ENCODE assay signal across 24 cellular contexts in the genomic region with DNA sequence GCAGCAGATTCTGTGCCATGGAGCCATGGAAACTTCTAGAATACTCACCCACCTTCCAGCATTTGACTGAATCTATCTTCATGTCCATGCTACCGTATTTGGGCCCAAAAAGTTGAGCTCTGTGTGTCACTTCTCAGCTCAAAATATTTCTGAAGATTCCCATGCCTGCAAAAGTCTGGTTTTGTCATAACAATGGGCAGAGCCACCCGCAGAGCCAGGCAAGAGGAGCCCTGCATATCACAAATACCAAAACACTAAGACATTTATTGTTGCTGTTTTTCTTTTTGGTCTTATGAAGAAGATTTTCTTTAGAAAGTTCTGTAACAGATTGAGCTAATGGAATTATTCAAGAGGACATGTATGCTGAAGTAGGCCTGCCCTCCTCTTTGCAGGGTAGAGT.
DNase-seq lines count a peak whose midpoint lies in the region; ATAC-seq and TF ChIP-seq lines count a peak whose summit lies in the region.
"Had no signal": no experiment of that assay in that cellular context is flagged by ENCODE, and none has a peak within 500 bp of the region (broad histone marks: within the 10 kb centered on the region; RNA-seq: fewer than 3 reads in every experiment).

No MANE protein-coding gene starts in this region.

- H2AFZ ChIP-seq in osteoblast (ENCODE audit: low read length): no peak overlapping the region

- H3K4me1 Mint-ChIP-seq in CD8-positive, alpha-beta T cell (ENCODE audit: low read depth): peaks cover 84% of the 10 kb centered on the region
- H3K4me1 Mint-ChIP-seq in effector memory CD8-positive, alpha-beta T cell (ENCODE audit: low read depth in 2 of 2): peaks cover 33 to 56% of the 10 kb centered on the region in 2 donors

- no peak overlapping the region for H3K4me3 Mint-ChIP-seq in CD8-positive, alpha-beta T cell
- H3K4me3 Mint-ChIP-seq in effector memory CD8-positive, alpha-beta T cell: no peak overlapping the region
- H3K4me3 Mint-ChIP-seq: activated CD4-positive, alpha-beta T cell treated with anti-CD3 and anti-CD28 coated beads for 36 hours; activated T-cell treated with anti-CD3 and anti-CD28 coated beads, Interleukin-2, amount 50 U/mL, for 24 hours had no signal

- H3K9me3 ChIP-seq in CD8-positive, alpha-beta T cell (ENCODE audit: low read length): no peaks in the 10 kb centered on the region
- no peaks in the 10 kb centered on the region for H3K9me3 ChIP-seq in osteoblast (ENCODE audit: low read depth, low read length)
- H3K9me3 ChIP-seq: right lobe of liver, SJCRH30, upper lobe of left lung had no signal

- CTCF ChIA-PET in CD8-positive, alpha-beta T cell (lab: Charles Lee): interaction anchor here (0.8 to 2.0 kb wide), 6 partner anchors 12 to 169 kb away, joined by 3 to 5 read pairs (median 3); no protein-coding TSS in a partner anchor
- CTCF ChIA-PET in RWPE1 (lab: Yijun Ruan, JAX): interaction anchor here (0.6 to 0.7 kb wide), 3 partner anchors 54 to 266 kb away, joined by 3 to 5 read pairs (median 3); no protein-coding TSS in a partner anchor

- no peaks in the 10 kb centered on the region for H3K36me3 ChIP-seq in CD8-positive, alpha-beta T cell (ENCODE audit: insufficient read depth, low read length)
- H3K36me3 ChIP-seq in osteoblast (ENCODE audit: insufficient read depth, low read length): no peaks in the 10 kb centered on the region
- H3K36me3 ChIP-seq: right lobe of liver, SJCRH30, upper lobe of left lung had no signal

- intact Hi-C loops in CD8-positive, alpha-beta T cell (cut with DNase I, micrococcal nuclease): loop anchor here (5.0 to 10.0 kb wide), 3 partner anchors 57 to 260 kb away; no protein-coding TSS in a partner anchor

- no peak for ATAC-seq in CD8-positive, alpha-beta T cell
- ATAC-seq in effector memory CD8-positive, alpha-beta T cell (replicated peaks): no peak
- no peak for ATAC-seq in GM18520 (IDR thresholded peaks at IDR 0.05; ENCODE audit: unreplicated experiment)
- ATAC-seq: activated CD4-positive, alpha-beta T cell treated with anti-CD3 and anti-CD28 coated beads for 36 hours; HCT116; left lobe of liver had no signal

- no peaks in the 10 kb centered on the region for H3K27me3 Mint-ChIP-seq in CD8-positive, alpha-beta T cell (ENCODE audit: low read depth)
- H3K27me3 Mint-ChIP-seq in effector memory CD8-positive, alpha-beta T cell: no peaks in the 10 kb centered on the region
- H3K27me3 Mint-ChIP-seq: activated CD4-positive, alpha-beta T cell treated with anti-CD3 and anti-CD28 coated beads for 36 hours; activated T-cell treated with anti-CD3 and anti-CD28 coated beads, Interleukin-2, amount 50 U/mL, for 24 hours had no signal

- no peak overlapping the region for H3K4me2 ChIP-seq in osteoblast (ENCODE audit: insufficient read depth, low read length)

- no peak overlapping the region for H3K27ac ChIP-seq in CD8-positive, alpha-beta T cell (ENCODE audit: low read depth, low read length)
- peak overlapping the region; percentile 61 for H3K27ac ChIP-seq in RWPE1
- H3K27ac ChIP-seq in osteoblast (ENCODE audit: low read depth, low read length): no peak overlapping the region
- H3K27ac ChIP-seq: right lobe of liver, SJCRH30 had no signal

- H3K4me1 ChIP-seq in CD8-positive, alpha-beta T cell (ENCODE audit: insufficient read depth, low read length): peaks cover 78% of the 10 kb centered on the region
- H3K4me1 ChIP-seq in osteoblast (ENCODE audit: insufficient read depth, low read length): peaks cover 7% of the 10 kb centered on the region
- H3K4me1 ChIP-seq: right lobe of liver had no signal

- no peaks in the 10 kb centered on the region for H4K20me1 ChIP-seq in osteoblast (ENCODE audit: insufficient read depth, low read length)

- no peaks in the 10 kb centered on the region for H3K36me3 Mint-ChIP-seq in CD8-positive, alpha-beta T cell
- H3K36me3 Mint-ChIP-seq in effector memory CD8-positive, alpha-beta T cell (ENCODE audit: insufficient read depth): peaks cover 8% of the 10 kb centered on the region

- peaks cover 2% of the 10 kb centered on the region for H3K9me3 Mint-ChIP-seq in CD8-positive, alpha-beta T cell
- peaks cover 2 to 5% of the 10 kb centered on the region in 2 donors for H3K9me3 Mint-ChIP-seq in effector memory CD8-positive, alpha-beta T cell

- POLR2A ChIA-PET in CD8-positive, alpha-beta T cell (lab: Charles Lee): no interaction called here
- POLR2A ChIA-PET in RWPE1 (lab: Yijun Ruan, JAX; ENCODE audit: low non-redundant PET): no interaction called here

- H3K79me2 ChIP-seq in osteoblast (ENCODE audit: insufficient read depth, low read length): no peaks in the 10 kb centered on the region

- no peak overlapping the region for H3K4me3 ChIP-seq in CD8-positive, alpha-beta T cell (ENCODE audit: low read depth, low read length)
- H3K4me3 ChIP-seq in osteoblast (ENCODE audit: insufficient read depth, low read length): no peak overlapping the region
- H3K4me3 ChIP-seq: right lobe of liver, SJCRH30, upper lobe of left lung had no signal

- H3K27me3 ChIP-seq in CD8-positive, alpha-beta T cell (ENCODE audit: insufficient read depth, low read length): no peaks in the 10 kb centered on the region
- H3K27me3 ChIP-seq in osteoblast (ENCODE audit: insufficient read depth, low read length): no peaks in the 10 kb centered on the region
- H3K27me3 ChIP-seq: right lobe of liver, SJCRH30, upper lobe of left lung had no signal

- peak overlapping the region; percentile 74 for H3K27ac Mint-ChIP-seq in CD8-positive, alpha-beta T cell
- H3K27ac Mint-ChIP-seq in effector memory CD8-positive, alpha-beta T cell: peak overlapping the region; percentile 87 to 91
- H3K27ac Mint-ChIP-seq: activated CD4-positive, alpha-beta T cell treated with anti-CD3 and anti-CD28 coated beads for 36 hours; activated T-cell treated with anti-CD3 and anti-CD28 coated beads, Interleukin-2, amount 50 U/mL, for 24 hours had no signal

- TF ChIP-seq CTCF in CD8-positive, alpha-beta T cell (IDR thresholded peaks at IDR 0.05): no peak
- no peak for TF ChIP-seq CTCF in RWPE1 (conservative IDR thresholded peaks at IDR 0.05; ENCODE audit: low read depth)
- no peak for TF ChIP-seq CTCF in osteoblast (IDR thresholded peaks at IDR 0.05; ENCODE audit: extremely low read depth, low read depth, low read length)

- no peak for DNase-seq in CD8-positive, alpha-beta T cell
- no peak for DNase-seq in RWPE1 (ENCODE audit: low spot score)
- DNase-seq in effector memory CD8-positive, alpha-beta T cell: no peak
- DNase-seq in osteoblast (ENCODE audit: insufficient read length, low spot score, missing footprints): peak; percentile 6
- no peak for DNase-seq in activated CD4-positive, alpha-beta T cell treated with anti-CD3 and anti-CD28 coated beads, Interleukin-2, amount 50 U/mL, for 4 hours
- DNase-seq in SK-N-DZ (ENCODE audit: low spot score): no peak
- no peak for DNase-seq in cerebellar cortex (ENCODE audit: low spot score)
- DNase-seq: activated CD4-positive, alpha-beta T cell treated with anti-CD3 and anti-CD28 coated beads for 36 hours; activated naive CD4-positive, alpha-beta T cell; activated T-cell treated with anti-CD3 and anti-CD28 coated beads, Interleukin-2, amount 50 U/mL, for 24 hours; anterior cingulate cortex; central memory CD4-positive, alpha-beta T cell; DMS79; NCI-H1694 treated with DMSO at 0.1 percent for 48 hours; NCI-H2171 treated with DMSO at 0.1 percent for 48 hours; NCI-H526; posterior cingulate gyrus; right lobe of liver; SJCRH30; T-helper 2 cell; upper lobe of left lung had no signal
